8 cellular contexts compared by ENCODE assay signal in the genomic region with DNA sequence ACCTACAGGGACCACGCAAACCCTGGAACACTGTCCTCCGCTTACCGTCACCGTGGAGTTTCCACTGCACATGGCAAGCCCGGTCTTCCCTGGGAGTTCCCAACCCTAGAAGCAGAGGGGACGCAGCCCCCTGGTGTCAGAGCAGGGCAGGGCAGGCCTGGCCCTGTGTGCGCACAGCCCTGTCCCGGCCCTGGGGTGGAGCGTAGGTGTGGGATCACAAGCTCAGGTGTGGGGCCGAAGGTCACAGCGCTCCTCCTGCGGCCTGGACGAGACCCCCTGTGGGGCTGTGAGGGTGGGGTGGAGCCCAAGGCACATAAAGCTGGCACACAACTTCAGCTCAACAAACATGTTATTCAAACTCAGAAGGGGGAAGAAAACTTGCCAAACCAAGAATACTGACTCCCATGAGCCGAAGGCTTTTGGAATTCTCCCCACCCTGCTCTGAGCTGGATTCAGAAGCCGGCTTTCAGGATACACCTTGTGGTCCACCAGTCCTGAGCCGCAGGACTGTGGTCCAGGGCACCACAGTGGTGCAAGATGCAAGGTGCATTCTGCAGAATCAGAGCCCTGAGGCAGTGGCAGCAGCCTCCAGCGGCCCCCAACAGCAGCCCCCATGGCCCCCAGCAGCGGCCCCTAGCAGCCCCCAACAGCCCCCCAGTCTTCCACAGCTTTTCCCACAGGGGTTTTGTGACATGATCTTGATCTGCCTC. TPM values are rescaled to one million over a fixed set of nuclear protein-coding genes. Genes with fewer than 3 reads are reported as not detected.
A peak's percentile ranks its signal among the peaks of the same experiment; 100 is the strongest.
DNase-seq lines count a peak whose midpoint lies in the region; ATAC-seq, FAIRE-seq and TF ChIP-seq lines count a peak whose summit lies in the region.

No MANE protein-coding gene starts in this region.

- no peaks in the 10 kb centered on the region for H3K79me2 ChIP-seq in DND-41 (ENCODE audit: insufficient read depth, low read length)
- H3K79me2 ChIP-seq in H1 (ENCODE audit: control insufficient read depth in 1 of 2, insufficient read depth in 2 of 2, low read length in 2 of 2), result no peaks in the 10 kb centered on the region

- H2BK5ac ChIP-seq in H1 (ENCODE audit: low read depth, low read length), result no peak overlapping the region

- no peak overlapping the region for H3K56ac ChIP-seq in H1 (replicated peaks; ENCODE audit: insufficient read length, low read depth, low read length)

- H2BK120ac ChIP-seq in H1 (replicated peaks; ENCODE audit: low read depth, low read length), result no peak overlapping the region

- H3K23me2 ChIP-seq in H1 (ENCODE audit: low read depth, low read length), result peaks cover 9% of the 10 kb centered on the region; the same call in 1 of the 2 replicates

- H3K27me3 Mint-ChIP-seq in naive thymus-derived CD8-positive, alpha-beta T cell, result peaks cover 5 to 14% (median 8%) of the 10 kb centered on the region in 5 donors

- H3K9ac ChIP-seq in DND-41 (ENCODE audit: low read depth, low read length) (no peak overlapping the region), H1 (replicated peaks in 1 of 4; ENCODE audit: extremely low read depth in 1 of 4, low read depth in 3 of 4, low read length in 3 of 4) (no peak overlapping the region)

- no peaks in the 10 kb centered on the region for H4K20me1 ChIP-seq in DND-41 (ENCODE audit: insufficient read depth, low read length)
- H4K20me1 ChIP-seq in H1 (replicated peaks in 1 of 2; ENCODE audit: control insufficient read depth in 1 of 2, insufficient read depth in 2 of 2, low read length in 2 of 2), result peaks cover 0 to 4% of the 10 kb centered on the region in 2 experiments

- TF ChIP-seq CTCF in DND-41 (IDR thresholded peaks at IDR 0.05; ENCODE audit: borderline replicate concordance, extremely low read depth, low read length, poor library complexity, severe bottlenecking), result peak; percentile 91
- peak; percentile 65 for TF ChIP-seq CTCF in LNCaP clone FGC (IDR thresholded peaks at IDR 0.05; ENCODE audit: control insufficient read depth, extremely low read depth, insufficient read depth)
- peak in 2 of 3 experiments; percentile 87 to 96; a peak in 3 of 4 replicates for TF ChIP-seq CTCF in H1 (IDR thresholded peaks at IDR 0.05; ENCODE audit: control extremely low read depth in 1 of 3, insufficient read depth in 1 of 3, low read depth in 1 of 3, low read length in 3 of 3)

- H3K4me3 ChIP-seq in DND-41 (ENCODE audit: low read depth in 1 of 2, low read length in 2 of 2) (no peak overlapping the region), LNCaP clone FGC (ENCODE audit: low read depth, low read length) (no peak overlapping the region), H1 (ENCODE audit: extremely low read depth in 1 of 4, insufficient read depth in 2 of 4, low read depth in 3 of 4, low read length in 4 of 4) (no peak overlapping the region)

- H2BK15ac ChIP-seq in H1 (ENCODE audit: low read length), result no peak overlapping the region; the same call in 1 of the 2 replicates

- H3K4me2 ChIP-seq in DND-41 (ENCODE audit: insufficient read depth, low read length) (no peak overlapping the region), H1 (ENCODE audit: insufficient read depth in 1 of 2, low read depth in 2 of 2, low read length in 2 of 2) (no peak overlapping the region)

- POLR2A ChIA-PET in H1 (lab: Charles Lee; ENCODE audit: partially characterized antibody), result interaction anchor here (0.5 to 0.9 kb wide), 2 partner anchors 33 to 113 kb away, joined by 3 read pairs; no protein-coding TSS in a partner anchor
- POLR2A ChIA-PET in naive thymus-derived CD8-positive, alpha-beta T cell (lab: Charles Lee), result no interaction called here

- H3K27ac Mint-ChIP-seq in naive thymus-derived CD8-positive, alpha-beta T cell, result no peak overlapping the region

- H3K4me1 ChIP-seq in DND-41 (ENCODE audit: insufficient read depth, low read length) (no peaks in the 10 kb centered on the region), H1 (replicated peaks in 1 of 4; ENCODE audit: control insufficient read depth in 3 of 4, insufficient read depth in 4 of 4, low read length in 3 of 4) (peaks cover 0 to 3% (median 1%) of the 10 kb centered on the region in 4 experiments; a peak in 1 of 7 replicates)

- no peak overlapping the region; the same call in 1 of the 2 replicates for H4K8ac ChIP-seq in H1 (ENCODE audit: extremely low read depth, insufficient read depth, low read length)

- no peak overlapping the region for H2AK5ac ChIP-seq in H1 (ENCODE audit: low read depth, low read length)

- ATAC-seq in DND-41 (ENCODE audit: insufficient read depth, low read depth) (peak; percentile 96), GM21423 (IDR thresholded peaks at IDR 0.05; ENCODE audit: unreplicated experiment) (peak; percentile 52), HG02840 (IDR thresholded peaks at IDR 0.05; ENCODE audit: low FRiP score, unreplicated experiment) (no peak)
- peak; percentile 75 to 83 for ATAC-seq in activated CD4-positive, CD25-positive, alpha-beta regulatory T cell treated with anti-CD3 and anti-CD28 coated beads, Interleukin-2, amount 50 U/mL, for 24 hours
- peak; percentile 88 to 95 for ATAC-seq in naive thymus-derived CD8-positive, alpha-beta T cell

- no peak overlapping the region for H3K14ac ChIP-seq in H1 (ENCODE audit: insufficient read length)

- H4K91ac ChIP-seq in H1 (replicated peaks; ENCODE audit: insufficient read length, low read length), result no peak overlapping the region

- H3K27ac ChIP-seq in DND-41 (ENCODE audit: low read length), result no peak overlapping the region
- H3K27ac ChIP-seq in H1 (ENCODE audit: low read depth, low read length), result no peak overlapping the region

- no peaks in the 10 kb centered on the region for H3K36me3 Mint-ChIP-seq in naive thymus-derived CD8-positive, alpha-beta T cell

- no peaks in the 10 kb centered on the region for H3K79me1 ChIP-seq in H1 (ENCODE audit: low read depth, low read length)

- H2BK12ac ChIP-seq in H1 (ENCODE audit: low read depth, low read length), result no peak overlapping the region

- no peak overlapping the region for H4K5ac ChIP-seq in H1 (ENCODE audit: insufficient read length, low read depth, low read length)

- TF ChIP-seq RAD21 in H1 (IDR thresholded peaks at IDR 0.05 in 1 of 2, conservative IDR thresholded peaks at IDR 0.05 in 1 of 2; ENCODE audit: low read depth in 2 of 2, low read length in 2 of 2), result peak; percentile 83 to 90

- H3K4me3 Mint-ChIP-seq in naive thymus-derived CD8-positive, alpha-beta T cell, result no peak overlapping the region

- no peak overlapping the region for H2BK20ac ChIP-seq in H1 (ENCODE audit: low read length)

- H3K9me3 ChIP-seq in DND-41 (ENCODE audit: insufficient read depth, low read length, severe bottlenecking) (no peaks in the 10 kb centered on the region), H1 (ENCODE audit: insufficient read depth in 2 of 2, low read depth in 1 of 2, low read length in 1 of 2) (peaks cover 0 to 3% of the 10 kb centered on the region in 2 experiments; a peak in 1 of 4 replicates)

- TF ChIP-seq EP300 in H1 (IDR thresholded peaks at IDR 0.05; ENCODE audit: borderline replicate concordance in 1 of 2, low read depth in 2 of 2, low read length in 2 of 2), result no peak

- 59% methylated on average over 18 of the region's 18 CpGs; no CpG with 5 or more reads in 1 of the 2 experiments for whole genome bisulfite sequencing in H1 (ENCODE audit: extremely low coverage in 1 of 2, insufficient coverage in 1 of 2, insufficient read length in 1 of 2, insufficient replicate concordance in 2 of 2, low coverage in 1 of 2, low lambda C conversion rate in 2 of 2, missing lambda C conversion rate in 1 of 2), 2 experiments

- no peaks in the 10 kb centered on the region for H3K4me1 Mint-ChIP-seq in naive thymus-derived CD8-positive, alpha-beta T cell

- CTCF ChIA-PET in H1 (lab: Charles Lee; ENCODE audit: partially characterized antibody), result interaction anchor here (0.7 to 9.7 kb wide), 33 partner anchors 8 to 172 kb away, joined by 3 to 99 read pairs (median 4); no protein-coding TSS in a partner anchor

- peak; percentile 64 for DNase-seq in DND-41
- no peak for DNase-seq in LNCaP clone FGC (ENCODE audit: low read depth)
- peak; percentile 38 to 84 for DNase-seq in H1 (ENCODE audit: low read depth in 1 of 2, low spot score in 2 of 2)
- peak in 7 of 10 donors; percentile 18 to 72 (median 34) for DNase-seq in naive thymus-derived CD8-positive, alpha-beta T cell
- DNase-seq in NCI-H1092 treated with DMSO at 0.1 percent for 48 hours (lab: John Stamatoyannopoulos, UW), result no peak

- no peak overlapping the region for H3K23ac ChIP-seq in H1 (ENCODE audit: insufficient read length)

- H3K18ac ChIP-seq in H1 (ENCODE audit: extremely low read depth, low read length), result no peak overlapping the region

- no peaks in the 10 kb centered on the region for H3K9me3 Mint-ChIP-seq in naive thymus-derived CD8-positive, alpha-beta T cell

- no peak for TF ChIP-seq POLR2A in H1 (IDR thresholded peaks at IDR 0.05; ENCODE audit: control extremely low read depth in 1 of 2, low read depth in 2 of 2, low read length in 2 of 2)

- H2AFZ ChIP-seq in DND-41 (ENCODE audit: low read depth, low read length), result no peak overlapping the region
- no peak overlapping the region for H2AFZ ChIP-seq in H1 (ENCODE audit: low read length)

- no peaks in the 10 kb centered on the region for H3K36me3 ChIP-seq in DND-41 (ENCODE audit: insufficient read depth, low read length)
- no peaks in the 10 kb centered on the region for H3K36me3 ChIP-seq in H1 (ENCODE audit: control insufficient read depth in 2 of 4, insufficient read depth in 4 of 4, low read length in 3 of 4)

- peak; percentile 39 for FAIRE-seq in H1 (lab: Jason Lieb, UNC)

- H3K4ac ChIP-seq in H1 (replicated peaks; ENCODE audit: insufficient read length, low read depth, low read length), result no peak overlapping the region

- H3K27me3 ChIP-seq in DND-41 (ENCODE audit: insufficient read depth, low read length, poor library complexity) (no peaks in the 10 kb centered on the region), H1 (replicated peaks in 1 of 4; ENCODE audit: control insufficient read depth in 3 of 4, extremely low read depth in 1 of 4, insufficient read depth in 3 of 4, low read length in 3 of 4) (no peaks in the 10 kb centered on the region)

TF ChIP-seq in H1, 55 proteins besides CTCF, POLR2A, EP300 and RAD21 (continues in another document):
- TF ChIP-seq TCF12 (IDR thresholded peaks at IDR 0.05; ENCODE audit: low read depth, low read length), result no peak
- TF ChIP-seq, protein P1, sequence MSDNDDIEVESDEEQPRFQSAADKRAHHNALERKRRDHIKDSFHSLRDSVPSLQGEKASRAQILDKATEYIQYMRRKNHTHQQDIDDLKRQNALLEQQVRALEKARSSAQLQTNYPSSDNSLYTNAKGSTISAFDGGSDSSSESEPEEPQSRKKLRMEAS (IDR thresholded peaks at IDR 0.05), result peak; percentile 72

RNA-seq across cellular contexts. Expression of gene EXOC3, which starts 11.8 kb away (rescaled TPM):
- 27.5 and 30.0 TPM in 2 replicates for total RNA-seq in H1 (2021; fragmentation: NEBNext Ultra II Directional; extraction: Animal tissue kit (Norgen Biotek cat#: 25700))
- polyA plus RNA-seq in H1 (2011; rRNA removed), result 14.4 and 19.5 TPM in 2 replicates
- polyA plus RNA-seq in H1 (2011; cell fraction: cytosol; rRNA removed), result 17.3 TPM
- 38.7 TPM for polyA plus RNA-seq in H1 (2011; cell fraction: nucleus; rRNA removed)
- 24.9 to 34.9 TPM (median 31.8 TPM) in 4 replicates for polyA plus RNA-seq in H1 (2012, experiment 1 of 2)
- 19.3 TPM for polyA plus RNA-seq in H1 (2012, experiment 2 of 2)
- polyA plus RNA-seq in H1 (2013, experiment 1 of 2), result 16.3 TPM
- 14.9 TPM for polyA plus RNA-seq in H1 (2013, experiment 2 of 2)
- polyA minus RNA-seq in H1 (2011; rRNA and poly(A)+ RNA removed), result 16.7 and 19.2 TPM in 2 replicates
- 12.9 TPM for polyA minus RNA-seq in H1 (2011; cell fraction: cytosol; rRNA and poly(A)+ RNA removed)
- 14.7 TPM for polyA minus RNA-seq in H1 (2011; cell fraction: nucleus; rRNA and poly(A)+ RNA removed)
- total RNA-seq in naive thymus-derived CD8-positive, alpha-beta T cell, result 10 to 100 TPM; 93.3 to 99.5 TPM
- polyA plus RNA-seq in naive thymus-derived CD8-positive, alpha-beta T cell, result 10 to 100 TPM; 29.7 to 57.1 (median 42.5) TPM

Comparison
In these comparisons a context has a peak if more than half of its experiments do, and no peak if none do; other contexts are left out.
1. DNase-seq: peak in DND-41 (single experiment), H1 (2 of 2) and naive thymus-derived CD8-positive, alpha-beta T cell (7 of 10); none in LNCaP clone FGC (single experiment) and NCI-H1092 treated with DMSO at 0.1 percent for 48 hours (single experiment).
2. Peak in every context shown above with its lines, with median percentiles within 50 percentile points of each other: CTCF ChIP-seq.